In the genomic region with DNA sequence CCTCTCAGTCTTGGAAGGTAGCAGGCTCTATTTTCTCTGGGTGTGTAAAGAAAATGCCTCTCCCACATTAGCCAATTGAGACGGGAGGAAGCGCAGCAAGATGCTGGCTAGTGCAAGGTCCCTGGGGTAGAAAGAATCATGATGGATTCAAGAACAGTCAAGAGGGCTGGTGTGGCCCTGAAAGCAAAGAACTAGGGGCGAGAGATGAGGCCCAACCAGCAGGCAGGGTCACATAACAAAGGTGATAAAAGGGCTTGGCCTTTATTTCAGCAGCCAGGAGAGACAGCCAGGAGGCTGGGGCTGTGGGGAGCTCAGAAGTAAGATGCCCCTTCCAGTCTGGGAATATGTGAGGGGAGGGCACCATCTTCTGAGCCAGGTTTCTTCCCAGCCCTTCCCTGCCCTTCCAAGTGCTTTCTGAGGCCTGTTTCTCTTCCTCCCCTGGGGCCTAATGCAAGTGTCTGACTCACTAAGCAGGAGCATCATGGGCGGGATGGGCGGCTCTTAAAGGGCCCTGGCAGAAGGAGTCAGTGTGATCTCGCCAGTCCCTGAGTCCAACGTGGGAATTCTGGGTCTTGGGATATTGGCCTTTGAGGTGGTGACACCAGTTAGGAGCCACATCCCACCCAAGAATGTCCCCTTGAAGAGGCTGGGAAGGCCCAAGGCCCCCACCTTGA, we compare ENCODE assay signal across 9 cellular contexts. TPM values are rescaled to one million over a fixed set of nuclear protein-coding genes. Genes with fewer than 3 reads are reported as not detected.
DNase-seq lines count a peak whose midpoint lies in the region; ATAC-seq, FAIRE-seq and TF ChIP-seq lines count a peak whose summit lies in the region.
"Had no signal": no experiment of that assay in that cellular context is flagged by ENCODE, and none has a peak within 500 bp of the region (broad histone marks: within the 10 kb centered on the region; RNA-seq: fewer than 3 reads in every experiment).

No MANE protein-coding gene starts in this region.

- peak overlapping the region; percentile 40 for H3K4me2 ChIP-seq in Loucy (ENCODE audit: low read depth, low read length, poor library complexity, severe bottlenecking)
- H3K4me2 ChIP-seq in GM12878 (ENCODE audit: control insufficient read depth, insufficient read depth), result peak overlapping the region; percentile 51; the same call in 1 of the 2 replicates

- peaks cover 17% of the 10 kb centered on the region for H3K79me2 ChIP-seq in Loucy (ENCODE audit: insufficient read depth, low read length)
- H3K79me2 ChIP-seq in GM12878 (ENCODE audit: control insufficient read depth, insufficient read depth, low read length), result peaks cover 36% of the 10 kb centered on the region

- no peaks in the 10 kb centered on the region for H3K9me2 ChIP-seq in Loucy (replicated peaks; ENCODE audit: low read depth, low read length)

- RAD21 ChIA-PET in GM12878 (lab: Charles Lee; ENCODE audit: unreplicated experiment), result interaction anchor here (5.0 to 22.4 kb wide), 5 partner anchors 16 to 60 kb away, joined by 35 to 473 read pairs (median 75); a partner anchor contains a TSS

- H3K4me3 ChIP-seq in CD4-positive, CD25-positive, alpha-beta regulatory T cell (ENCODE audit: low read depth, low read length), result peak overlapping the region; percentile 52
- H3K4me3 ChIP-seq in Loucy (ENCODE audit: low read length, poor library complexity, severe bottlenecking) (no peak overlapping the region), GM12878 (0 out of 2 replicates have a peak overlapping the region, but pooled peaks have one; percentile 79), prostate gland (no peak overlapping the region)

- H3K9me3 Mint-ChIP-seq in CD4-positive, CD25-positive, alpha-beta regulatory T cell, result no peaks in the 10 kb centered on the region

- ATAC-seq in CD4-positive, CD25-positive, alpha-beta regulatory T cell (ENCODE audit: low read depth in 2 of 2), result no peak
- ATAC-seq in GM12878 (no peak), left colon (peak; percentile 42), HG02678 (IDR thresholded peaks at IDR 0.05; ENCODE audit: unreplicated experiment) (no peak), GM21786 (IDR thresholded peaks at IDR 0.05; ENCODE audit: unreplicated experiment) (no peak), GM18867 (IDR thresholded peaks at IDR 0.05; ENCODE audit: unreplicated experiment) (no peak)

- H3K36me3 Mint-ChIP-seq in CD4-positive, CD25-positive, alpha-beta regulatory T cell, result peaks cover 34% of the 10 kb centered on the region

- H3F3A ChIP-seq in Loucy (ENCODE audit: low read depth), result no peaks in the 10 kb centered on the region

- H2AFZ ChIP-seq in Loucy (ENCODE audit: low read length) (no peak overlapping the region), GM12878 (ENCODE audit: control insufficient read depth, low read depth, low read length) (no peak overlapping the region)

- H3K9me3 ChIP-seq in CD4-positive, CD25-positive, alpha-beta regulatory T cell (ENCODE audit: control insufficient read depth in 2 of 2, low read length in 2 of 2), result no peaks in the 10 kb centered on the region
- H3K9me3 ChIP-seq in Loucy (ENCODE audit: insufficient read depth, low read depth, low read length), result no peaks in the 10 kb centered on the region
- H3K9me3 ChIP-seq in GM12878 (replicated peaks; ENCODE audit: control insufficient read depth, insufficient read depth, low read length), result no peaks in the 10 kb centered on the region
- H3K9me3 ChIP-seq in prostate gland, result no peaks in the 10 kb centered on the region

- H3K9ac ChIP-seq in Loucy (ENCODE audit: low read depth, low read length, poor library complexity, severe bottlenecking) (peak overlapping the region; percentile 25), GM12878 (ENCODE audit: control insufficient read depth, insufficient read depth, low read length) (peak overlapping the region; percentile 18; the same call in 1 of the 2 replicates)

- no peak for TF ChIP-seq RAD21 in GM12878 (IDR thresholded peaks at IDR 0.05; ENCODE audit: insufficient read depth, low read depth, low read length)

- TF ChIP-seq EP300 in GM12878 (IDR thresholded peaks at IDR 0.05; ENCODE audit: borderline replicate concordance in 1 of 2, control insufficient read depth in 1 of 2, low read depth in 2 of 2, low read length in 2 of 2), result no peak

- peak overlapping the region; percentile 62 for H3K27ac ChIP-seq in CD4-positive, CD25-positive, alpha-beta regulatory T cell (ENCODE audit: insufficient read depth, low read length, poor library complexity, severe bottlenecking)
- H3K27ac ChIP-seq in GM12878 (ENCODE audit: control insufficient read depth, insufficient read depth), result peak overlapping the region; percentile 54
- H3K27ac ChIP-seq in prostate gland, result no peak overlapping the region
- H3K27ac ChIP-seq: HL-60 had no signal

- 83% methylated on average over 7 of the region's 7 CpGs for WGBS in GM12878 (ENCODE audit: insufficient coverage, insufficient replicate concordance, low lambda C conversion rate, missing lambda C conversion rate)
- 71% methylated on average over 7 of the region's 7 CpGs for WGBS in prostate gland

- H3K27me3 Mint-ChIP-seq in CD4-positive, CD25-positive, alpha-beta regulatory T cell, result no peaks in the 10 kb centered on the region

- H3K27ac Mint-ChIP-seq in CD4-positive, CD25-positive, alpha-beta regulatory T cell, result peak overlapping the region; percentile 94 to 98 (median 96)

- CTCF ChIA-PET in GM12878 (lab: Yijun Ruan, JAX), result interaction anchor here (0.6 to 19.4 kb wide), 9 partner anchors 7 to 199 kb away, joined by 3 to 420 read pairs (median 5); a partner anchor contains a TSS

- POLR2A ChIA-PET in GM12878 (lab: Charles Lee), result interaction anchor here (1.0 to 15.9 kb wide), 7 partner anchors 10 to 68 kb away, joined by 3 to 343 read pairs (median 68); no protein-coding TSS in a partner anchor

- peaks cover 18% of the 10 kb centered on the region for H3K36me3 ChIP-seq in CD4-positive, CD25-positive, alpha-beta regulatory T cell (ENCODE audit: control insufficient read depth, insufficient read depth, low read length)
- H3K36me3 ChIP-seq in Loucy (ENCODE audit: insufficient read depth, low read length), result no peaks in the 10 kb centered on the region
- H3K36me3 ChIP-seq in GM12878 (ENCODE audit: control insufficient read depth in 2 of 2, insufficient read depth in 2 of 2, low read length in 1 of 2), result no peaks in the 10 kb centered on the region
- no peaks in the 10 kb centered on the region for H3K36me3 ChIP-seq in prostate gland

- no TSS peak for BruUV-seq in GM12878 (replicated peaks; lab: Mats Ljungman, UMichigan)

- SMC1A ChIA-PET in GM12878 (lab: Charles Lee; ENCODE audit: uncharacterized antibody, unreplicated experiment), result interaction anchor here (2.0 to 31.6 kb wide), 7 partner anchors 8 to 60 kb away, joined by 6 to 604 read pairs (median 60); a partner anchor contains a TSS

- DNase-seq in CD4-positive, CD25-positive, alpha-beta regulatory T cell, result no peak
- DNase-seq in GM12878 (ENCODE audit: low read depth, low spot score) (no peak), left colon (peak; percentile 68 to 80), prostate gland (ENCODE audit: low spot score) (no peak)

- in situ Hi-C loops in GM12878 (cut with MboI), result no loop called here

- TF ChIP-seq CTCF in Loucy (conservative IDR thresholded peaks at IDR 0.05; ENCODE audit: low read length) (no peak), GM12878 (IDR thresholded peaks at IDR 0.05 in 2 of 3, conservative IDR thresholded peaks at IDR 0.05 in 1 of 3; ENCODE audit: control insufficient read depth in 2 of 3, extremely low read depth in 1 of 3, insufficient read depth in 1 of 3, low read depth in 3 of 3, low read length in 3 of 3) (no peak), prostate gland (IDR thresholded peaks at IDR 0.05) (no peak)

- peaks cover 0 to 77% (median 48%) of the 10 kb centered on the region in 4 donors for H3K4me1 Mint-ChIP-seq in CD4-positive, CD25-positive, alpha-beta regulatory T cell

- H3K4me1 ChIP-seq in CD4-positive, CD25-positive, alpha-beta regulatory T cell (ENCODE audit: control insufficient read depth, insufficient read depth, low read length, poor library complexity, severe bottlenecking), result peaks cover 56% of the 10 kb centered on the region
- H3K4me1 ChIP-seq in Loucy (ENCODE audit: insufficient read depth, low read length, poor library complexity, severe bottlenecking) (peaks cover 48% of the 10 kb centered on the region), GM12878 (ENCODE audit: control insufficient read depth, insufficient read depth, low read length) (peaks cover 51% of the 10 kb centered on the region), prostate gland (replicated peaks) (no peaks in the 10 kb centered on the region)

- H3K27me3 ChIP-seq in CD4-positive, CD25-positive, alpha-beta regulatory T cell (ENCODE audit: control insufficient read depth, insufficient read depth, low read length), result no peaks in the 10 kb centered on the region
- H3K27me3 ChIP-seq in Loucy (ENCODE audit: insufficient read depth, low read length, poor library complexity, severe bottlenecking), result no peaks in the 10 kb centered on the region
- no peaks in the 10 kb centered on the region for H3K27me3 ChIP-seq in GM12878 (replicated peaks in 1 of 2; ENCODE audit: control insufficient read depth in 2 of 2, insufficient read depth in 2 of 2, low read length in 1 of 2)
- no peaks in the 10 kb centered on the region for H3K27me3 ChIP-seq in prostate gland (replicated peaks; ENCODE audit: insufficient read depth)

- peak overlapping the region; percentile 76 to 100 (median 99) for H3K4me3 Mint-ChIP-seq in CD4-positive, CD25-positive, alpha-beta regulatory T cell

- H4K20me1 ChIP-seq in Loucy (ENCODE audit: insufficient read depth, low read length, poor library complexity, severe bottlenecking), result no peaks in the 10 kb centered on the region
- H4K20me1 ChIP-seq in GM12878 (ENCODE audit: control insufficient read depth, insufficient read depth), result no peaks in the 10 kb centered on the region

- intact Hi-C loops in GM12878 (cut with micrococcal nuclease; ENCODE audit: unreplicated experiment) (no loop called here), left colon (cut with DNase I, micrococcal nuclease) (no loop called here), prostate gland (cut with DNase I) (no loop called here)

- TF ChIP-seq POLR2A in GM12878 (IDR thresholded peaks at IDR 0.05; ENCODE audit: low read depth, low read length) (no peak), prostate gland (IDR thresholded peaks at IDR 0.05) (no peak)

- FAIRE-seq in GM12878 (lab: Jason Lieb, UNC), result no peak

RNA-seq across cellular contexts. Expression of a gene that starts 3.9 kb away (rescaled TPM):
- 842 TPM for total RNA-seq in CD4-positive, CD25-positive, alpha-beta regulatory T cell
- polyA plus RNA-seq in CD4-positive, CD25-positive, alpha-beta regulatory T cell, result 100 to 1,000 TPM in 1 of 4 donors, 10 to 100 TPM in 3; 75.3 to 112 (median 97.2) TPM
- total RNA-seq in GM12878 (2013; cell fraction: nucleolus; rRNA removed), result 626 and 671 TPM in 2 replicates
- total RNA-seq in GM12878 (2014; rRNA removed) (60.3 and 65.3 TPM in 2 replicates), GM12878 (2014; rRNA removed; fragmentation: Illumina TruSeq; extraction: Trizol) (49.2 and 54.3 TPM in 2 replicates), GM12878 (2021) (86.2 and 105 TPM in 2 replicates), left colon (100 to 1,000 TPM in 1 of 2 donors, 10 to 100 TPM in 1; 57.7 to 125 TPM), prostate gland (10 to 100 TPM in 1 of 2 donors, 1 to 10 TPM in 1; 9.5 to 31.2 TPM)
- polyA plus RNA-seq in GM12878 (2011; ENCODE audit: low read depth), result 26.2 TPM
- polyA plus RNA-seq in GM12878 (2011; rRNA removed) (62.1 and 88.8 TPM in 2 replicates), GM12878 (2014; fragmentation: Illumina TruSeq; extraction: Trizol) (51.5 and 73.0 TPM in 2 replicates), GM12878 (2014; fragmentation: Nextera tagmentation; extraction: Ambion mirVana) (10 to 100 TPM; 13.1 to 14.2 TPM), GM12878 (2014; rRNA removed) (83.8 and 84.2 TPM in 2 replicates), GM12878 (2016; fragmentation: Nextera tagmentation; extraction: Ambion mirVana) (10 to 100 TPM; 43.7 to 49.1 TPM)
- polyA plus RNA-seq in GM12878 (2011; cell fraction: cytosol; rRNA removed), result 73.8 and 102 TPM in 2 replicates
- polyA plus RNA-seq in GM12878 (2011; cell fraction: nucleus; rRNA removed), result 528 TPM in 2 replicates
- polyA plus RNA-seq in GM12878 (2012), result 39.6 and 49.1 TPM in 2 replicates
- 197 and 272 TPM in 2 replicates for polyA minus RNA-seq in GM12878 (2011; rRNA and poly(A)+ RNA removed)
- 42.9 and 54.2 TPM in 2 replicates for polyA minus RNA-seq in GM12878 (2011; cell fraction: cytosol; rRNA and poly(A)+ RNA removed)
- polyA minus RNA-seq in GM12878 (2011; cell fraction: nucleus; rRNA and poly(A)+ RNA removed), result 281 and 428 TPM in 2 replicates

RNA-seq across cellular contexts. Expression of a gene that starts 23.7 kb away (rescaled TPM):
- total RNA-seq in CD4-positive, CD25-positive, alpha-beta regulatory T cell, result not detected
- polyA plus RNA-seq in CD4-positive, CD25-positive, alpha-beta regulatory T cell, result under 1 TPM in 1 of 4 donors, not detected in 3; 0.27 TPM
- 2.0 and 2.9 TPM in 2 replicates for total RNA-seq in GM12878 (2013; cell fraction: nucleolus; rRNA removed)
- 1.9 and 2.3 TPM in 2 replicates for total RNA-seq in GM12878 (2014; rRNA removed)
- 1.2 and 1.3 TPM in 2 replicates for total RNA-seq in GM12878 (2014; rRNA removed; fragmentation: Illumina TruSeq; extraction: Trizol)
- 0.77 and 1.4 TPM in 2 replicates for total RNA-seq in GM12878 (2021)
- 0.92 TPM for polyA plus RNA-seq in GM12878 (2011; ENCODE audit: low read depth)
- 4.5 and 6.4 TPM in 2 replicates for polyA plus RNA-seq in GM12878 (2011; rRNA removed)
- polyA plus RNA-seq in GM12878 (2011; cell fraction: cytosol; rRNA removed), result 4.8 and 5.3 TPM in 2 replicates
- 2.6 and 3.7 TPM in 2 replicates for polyA plus RNA-seq in GM12878 (2011; cell fraction: nucleus; rRNA removed)
- polyA plus RNA-seq in GM12878 (2012), result 1.2 and 2.1 TPM in 2 replicates
- polyA plus RNA-seq in GM12878 (2014; fragmentation: Illumina TruSeq; extraction: Trizol), result 0.90 and 1.2 TPM in 2 replicates
- 1 to 10 TPM; 2.4 to 2.9 TPM for polyA plus RNA-seq in GM12878 (2014; fragmentation: Nextera tagmentation; extraction: Ambion mirVana)
- polyA plus RNA-seq in GM12878 (2014; rRNA removed), result 1.4 and 1.5 TPM in 2 replicates
- polyA plus RNA-seq in GM12878 (2016; fragmentation: Nextera tagmentation; extraction: Ambion mirVana), result 1 to 10 TPM; 2.3 to 2.9 TPM
- polyA minus RNA-seq in GM12878 (2011; rRNA and poly(A)+ RNA removed), result 3.1 and 3.4 TPM in 2 replicates
- 0.94 and 1.3 TPM in 2 replicates for polyA minus RNA-seq in GM12878 (2011; cell fraction: cytosol; rRNA and poly(A)+ RNA removed)
- 0.85 and 0.96 TPM in 2 replicates for polyA minus RNA-seq in GM12878 (2011; cell fraction: nucleus; rRNA and poly(A)+ RNA removed)
- under 1 TPM in 1 of 2 donors, not detected in 1; 0.28 TPM for total RNA-seq in left colon
- under 1 TPM in 1 of 2 donors, not detected in 1; 0.40 TPM for total RNA-seq in prostate gland

RNA-seq across cellular contexts. Expression of a gene that starts 53.5 kb away (rescaled TPM):
- 454 TPM for total RNA-seq in CD4-positive, CD25-positive, alpha-beta regulatory T cell
- polyA plus RNA-seq in CD4-positive, CD25-positive, alpha-beta regulatory T cell, result 100 to 1,000 TPM; 133 to 174 (median 144) TPM
- 346 and 347 TPM in 2 replicates for total RNA-seq in GM12878 (2013; cell fraction: nucleolus; rRNA removed)
- total RNA-seq in GM12878 (2014; rRNA removed) (69.9 and 80.4 TPM in 2 replicates), GM12878 (2014; rRNA removed; fragmentation: Illumina TruSeq; extraction: Trizol) (102 and 107 TPM in 2 replicates), GM12878 (2021) (129 and 143 TPM in 2 replicates), left colon (100 to 1,000 TPM; 156 to 184 TPM), prostate gland (100 to 1,000 TPM; 365 to 952 TPM)
- polyA plus RNA-seq in GM12878 (2011; ENCODE audit: low read depth), result 132 TPM
- polyA plus RNA-seq in GM12878 (2011; rRNA removed) (119 and 178 TPM in 2 replicates), GM12878 (2014; fragmentation: Illumina TruSeq; extraction: Trizol) (138 and 149 TPM in 2 replicates), GM12878 (2014; fragmentation: Nextera tagmentation; extraction: Ambion mirVana) (10 to 100 TPM; 32.6 to 68.1 TPM), GM12878 (2014; rRNA removed) (99.0 and 129 TPM in 2 replicates), GM12878 (2016; fragmentation: Nextera tagmentation; extraction: Ambion mirVana) (100 to 1,000 TPM; 204 to 212 TPM)
- polyA plus RNA-seq in GM12878 (2011; cell fraction: cytosol; rRNA removed), result 111 and 123 TPM in 2 replicates
- 83.2 and 124 TPM in 2 replicates for polyA plus RNA-seq in GM12878 (2011; cell fraction: nucleus; rRNA removed)
- polyA plus RNA-seq in GM12878 (2012), result 141 and 168 TPM in 2 replicates
- polyA minus RNA-seq in GM12878 (2011; rRNA and poly(A)+ RNA removed), result 110 and 134 TPM in 2 replicates
- polyA minus RNA-seq in GM12878 (2011; cell fraction: cytosol; rRNA and poly(A)+ RNA removed), result 46.4 and 58.4 TPM in 2 replicates
- polyA minus RNA-seq in GM12878 (2011; cell fraction: nucleus; rRNA and poly(A)+ RNA removed), result 93.1 and 103 TPM in 2 replicates

Comparison
In these comparisons a context has a peak if more than half of its experiments do, and no peak if none do; other contexts are left out.
1. DNase-seq: peak in left colon (2 of 2); none in CD4-positive, CD25-positive, alpha-beta regulatory T cell (0 of 3), GM12878 (single experiment) and prostate gland (single experiment).
2. H3K27ac ChIP-seq: peak in CD4-positive, CD25-positive, alpha-beta regulatory T cell (single experiment) and GM12878 (single experiment); none in prostate gland (0 of 2).
3. H3K4me3 ChIP-seq: peak in CD4-positive, CD25-positive, alpha-beta regulatory T cell (single experiment) and GM12878 (single experiment); none in Loucy (single experiment) and prostate gland (0 of 2).